15 cellular contexts compared by ENCODE assay signal in genomic region chr22:19156109-19156508, GRCh38. TPM values are rescaled to one million over a fixed set of nuclear protein-coding genes. Genes with fewer than 3 reads are reported as not detected.
"Had no signal": no experiment of that assay in that cellular context is flagged by ENCODE, and none has a peak within 500 bp of the region (broad histone marks: within the 10 kb centered on the region; RNA-seq: fewer than 3 reads in every experiment).

No MANE protein-coding gene starts in this region.

RNA-seq across cellular contexts. Expression of gene GSC2, which starts 6.0 kb away (rescaled TPM):
- total RNA-seq: stomach, subcutaneous adipose tissue, suprapubic skin, thoracic aorta, thyroid gland, tibial nerve, transverse colon, upper lobe of left lung, upper lobe of right lung, ureter, urinary bladder, uterus, vagina had no signal
- polyA plus RNA-seq: stomach, thymus, urinary bladder had no signal

RNA-seq across cellular contexts. Expression of gene TSSK2, which starts 25.0 kb away (rescaled TPM):
- total RNA-seq: stomach, subcutaneous adipose tissue, suprapubic skin, temporal lobe, thoracic aorta, transverse colon, upper lobe of left lung, upper lobe of right lung, ureter, urinary bladder, vagina had no signal
